In genomic region chr10:4512557-4513286, GRCh38 we compare ENCODE assay signal across 8 cellular contexts.
DNase-seq lines count a peak whose midpoint lies in the region; ATAC-seq and TF ChIP-seq lines count a peak whose summit lies in the region.

No MANE protein-coding gene starts in this region.

- no peak overlapping the region for H3K4me3 ChIP-seq in HFF-Myc (replicated peaks; ENCODE audit: low read depth, low read length)

- no peak for ATAC-seq in HG02885 (IDR thresholded peaks at IDR 0.05; ENCODE audit: poor library complexity, unreplicated experiment)

- peak; percentile 54 for DNase-seq in AG08396 (ENCODE audit: low spot score)
- peak; percentile 60 for DNase-seq in HFF-Myc (ENCODE audit: extremely low read depth, low read depth)
- peak; percentile 74 for DNase-seq in amniotic epithelial cell (ENCODE audit: low read depth)
- peak; percentile 55 for DNase-seq in iPS-NIHi7 (ENCODE audit: extremely low spot score)
- no peak for DNase-seq in NCI-H526 treated with DMSO at 0.1 percent for 48 hours (lab: John Stamatoyannopoulos, UW)
- no peak for DNase-seq in UCSD-AML1 (lab: John Stamatoyannopoulos, UW; ENCODE audit: unreplicated experiment)
- DNase-seq in LoVo (ENCODE audit: low spot score), result no peak

- TF ChIP-seq CTCF in HFF-Myc (IDR thresholded peaks at IDR 0.05; ENCODE audit: low read depth, low read length, missing control alignments), result peak; percentile 73

Comparison
In these comparisons a context has a peak if more than half of its experiments do, and no peak if none do; other contexts are left out.
1. DNase-seq: peak in AG08396 (single experiment), HFF-Myc (single experiment), amniotic epithelial cell (single experiment) and iPS-NIHi7 (single experiment); none in NCI-H526 treated with DMSO at 0.1 percent for 48 hours (single experiment), UCSD-AML1 (single experiment) and LoVo (single experiment).